Comparison of ENCODE assay signal across 8 cellular contexts in the genomic region with DNA sequence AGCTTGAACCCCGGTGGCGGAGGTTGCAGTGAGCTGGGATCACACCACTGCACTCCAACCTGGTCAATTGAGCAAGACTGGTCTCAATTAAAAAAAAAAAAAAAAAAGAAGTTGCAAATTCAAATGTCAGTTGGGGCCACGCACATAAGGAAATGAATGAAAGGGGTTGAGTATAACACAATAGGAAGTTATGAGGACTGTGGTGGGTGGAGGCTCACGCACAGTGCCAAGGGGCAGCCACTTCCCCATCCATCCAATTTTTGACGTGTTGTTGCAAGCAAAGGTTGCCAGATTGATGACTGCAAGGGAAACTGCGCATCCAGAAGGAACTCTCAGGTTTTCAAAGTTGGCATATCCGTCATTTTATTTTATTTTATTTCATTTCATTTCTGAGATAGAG.
"Had no signal": no experiment of that assay in that cellular context is flagged by ENCODE, and none has a peak within 500 bp of the region (broad histone marks: within the 10 kb centered on the region; RNA-seq: fewer than 3 reads in every experiment).

No MANE protein-coding gene starts in this region.

- H3K4me3 ChIP-seq: smooth muscle cell, tibial nerve had no signal

- H3K9me3 ChIP-seq: tibial nerve had no signal

- H3K27me3 ChIP-seq: tibial nerve had no signal

- H3K27ac ChIP-seq: parathyroid adenoma, tibial nerve had no signal

- DNase-seq: activated CD4-positive, alpha-beta T cell treated with anti-CD3 and anti-CD28 coated beads for 48 hours; activated naive CD4-positive, alpha-beta T cell; head of caudate nucleus had no signal

- ATAC-seq: esophagus mucosa; stimulated activated effector memory CD8-positive, alpha-beta T cell treated with anti-CD3 and anti-CD28 coated beads, Interleukin-12 subunit alpha, Interleukin-12 subunit beta, amount 100 ng/mL, for 72 hours had no signal

- H3K36me3 ChIP-seq: tibial nerve had no signal

- H3K4me1 ChIP-seq: parathyroid adenoma had no signal
